Comparison of ENCODE assay signal across 11 cellular contexts in the genomic region with DNA sequence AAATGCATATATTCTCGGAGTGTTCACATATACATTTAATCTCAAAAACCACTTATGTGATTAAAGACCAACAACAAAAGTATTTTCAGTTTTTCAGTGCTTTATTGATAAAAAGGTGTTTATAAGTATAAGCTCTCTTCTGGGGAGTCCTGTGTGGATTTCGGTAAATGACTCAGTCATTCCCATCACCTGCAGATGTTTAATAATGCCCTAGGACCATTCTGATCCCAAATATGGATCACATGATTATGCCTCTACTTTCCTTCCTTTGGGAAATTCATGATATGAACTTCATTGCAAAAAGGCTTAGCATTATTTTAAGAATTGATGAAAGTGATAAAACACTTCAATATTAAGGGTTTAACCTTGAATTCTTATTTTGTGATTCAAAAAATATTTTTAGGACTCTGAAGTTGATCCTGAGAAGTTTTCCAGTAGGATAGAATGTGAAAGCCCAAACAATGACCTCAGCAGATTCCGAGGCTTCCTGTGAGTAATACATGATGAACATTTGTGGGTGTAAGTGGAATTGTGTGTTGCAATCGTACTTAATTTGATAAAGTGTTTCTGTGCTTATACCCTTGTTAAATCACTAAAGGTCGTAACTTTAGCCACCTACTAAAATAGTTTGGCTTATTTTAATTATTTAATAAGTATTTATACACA. TPM values are rescaled to one million over a fixed set of nuclear protein-coding genes. Genes with fewer than 3 reads are reported as not detected.
DNase-seq lines count a peak whose midpoint lies in the region; ATAC-seq and TF ChIP-seq lines count a peak whose summit lies in the region.
"Had no signal": no experiment of that assay in that cellular context is flagged by ENCODE, and none has a peak within 500 bp of the region (broad histone marks: within the 10 kb centered on the region; RNA-seq: fewer than 3 reads in every experiment).

No MANE protein-coding gene starts in this region.

- H3K4me3 ChIP-seq in foreskin fibroblast (ENCODE audit: low read depth in 1 of 2, low read length in 2 of 2) (no peak overlapping the region), retinal pigment epithelial cell (ENCODE audit: low read length) (no peak overlapping the region), dorsolateral prefrontal cortex (no peak overlapping the region)
- H3K4me3 ChIP-seq: mucosa of descending colon had no signal

- peaks cover 10% of the 10 kb centered on the region for H3K4me1 Mint-ChIP-seq in activated CD8-positive, alpha-beta T cell treated with anti-CD3 and anti-CD28 coated beads for 36 hours (ENCODE audit: low read depth)

- intact Hi-C loops in activated CD8-positive, alpha-beta T cell treated with anti-CD3 and anti-CD28 coated beads for 36 hours (cut with micrococcal nuclease), result no loop called here
- intact Hi-C loops in dorsolateral prefrontal cortex (cut with DNase I), result no loop called here

- H3K27me3 ChIP-seq in dorsolateral prefrontal cortex, result no peaks in the 10 kb centered on the region

- H3K4me3 Mint-ChIP-seq in activated CD8-positive, alpha-beta T cell treated with anti-CD3 and anti-CD28 coated beads for 36 hours, result no peak overlapping the region

- H3K9me3 Mint-ChIP-seq in activated CD8-positive, alpha-beta T cell treated with anti-CD3 and anti-CD28 coated beads for 36 hours, result peaks cover 10% of the 10 kb centered on the region

- no peak for ATAC-seq in activated CD8-positive, alpha-beta T cell treated with anti-CD3 and anti-CD28 coated beads for 36 hours
- no peak for ATAC-seq in GM18867 (IDR thresholded peaks at IDR 0.05; ENCODE audit: unreplicated experiment)
- ATAC-seq in HG03521 (IDR thresholded peaks at IDR 0.05; ENCODE audit: unreplicated experiment), result no peak
- ATAC-seq: mucosa of descending colon had no signal

- TF ChIP-seq CTCF in foreskin fibroblast (IDR thresholded peaks at IDR 0.05; ENCODE audit: low read depth, low read length) (no peak), retinal pigment epithelial cell (conservative IDR thresholded peaks at IDR 0.05; ENCODE audit: low read depth, low read length) (no peak), dorsolateral prefrontal cortex (IDR thresholded peaks at IDR 0.05 in 54 of 56, conservative IDR thresholded peaks at IDR 0.05 in 2 of 56; ENCODE audit: low read depth in 1 of 56, partially characterized antibody in 56 of 56) (no peak)
- TF ChIP-seq CTCF in activated CD8-positive, alpha-beta T cell treated with anti-CD3 and anti-CD28 coated beads for 36 hours (IDR thresholded peaks at IDR 0.05), result no peak

- no peak overlapping the region for H3K27ac Mint-ChIP-seq in activated CD8-positive, alpha-beta T cell treated with anti-CD3 and anti-CD28 coated beads for 36 hours

- DNase-seq in Daoy (ENCODE audit: low read depth) (peak; percentile 79), SW480 (ENCODE audit: low spot score) (peak; percentile 11), foreskin fibroblast (peak; percentile 88 to 92), retinal pigment epithelial cell (ENCODE audit: low read depth) (peak; percentile 78), dorsolateral prefrontal cortex (no peak)
- DNase-seq in activated CD8-positive, alpha-beta T cell treated with anti-CD3 and anti-CD28 coated beads for 36 hours, result no peak
- DNase-seq: DMS 273 treated with DMSO at 0.1 percent for 48 hours, mucosa of descending colon, NCI-H1092 treated with DMSO at 0.1 percent for 48 hours had no signal

- peaks cover 19% of the 10 kb centered on the region for H3K36me3 Mint-ChIP-seq in activated CD8-positive, alpha-beta T cell treated with anti-CD3 and anti-CD28 coated beads for 36 hours (ENCODE audit: low read depth)

- no peaks in the 10 kb centered on the region for H3K27me3 Mint-ChIP-seq in activated CD8-positive, alpha-beta T cell treated with anti-CD3 and anti-CD28 coated beads for 36 hours

- POLR2A ChIA-PET in activated CD8-positive, alpha-beta T cell treated with anti-CD3 and anti-CD28 coated beads for 36 hours (lab: Charles Lee), result no interaction called here

- H3K27ac ChIP-seq in dorsolateral prefrontal cortex, result no peak overlapping the region

- CTCF ChIA-PET in activated CD8-positive, alpha-beta T cell treated with anti-CD3 and anti-CD28 coated beads for 36 hours (lab: Charles Lee), result no interaction called here

RNA-seq across cellular contexts. Expression of a gene that starts 40.2 kb away (rescaled TPM):
- total RNA-seq in Daoy (2014; rRNA removed; shearing (Covaris generic)), result 8.9 and 9.2 TPM in 2 replicates
- total RNA-seq in activated CD8-positive, alpha-beta T cell treated with anti-CD3 and anti-CD28 coated beads for 36 hours, result 1 to 10 TPM; 4.1 to 4.7 TPM
- 10 to 100 TPM; 12.2 to 33.2 (median 19.8) TPM for total RNA-seq in dorsolateral prefrontal cortex

Comparison
In these comparisons a context has a peak if more than half of its experiments do, and no peak if none do; other contexts are left out.
1. DNase-seq: peak in Daoy (single experiment), SW480 (single experiment), foreskin fibroblast (2 of 2) and retinal pigment epithelial cell (single experiment); none in activated CD8-positive, alpha-beta T cell treated with anti-CD3 and anti-CD28 coated beads for 36 hours (single experiment) and dorsolateral prefrontal cortex (0 of 10).